8 cellular contexts compared by ENCODE assay signal in genomic region chr3:129855454-129856419, GRCh38. TPM values are rescaled to one million over a fixed set of nuclear protein-coding genes. Genes with fewer than 3 reads are reported as not detected.
DNase-seq lines count a peak whose midpoint lies in the region; TF ChIP-seq lines count a peak whose summit lies in the region.

No MANE protein-coding gene starts in this region.

- TF ChIP-seq EP300 in SK-N-SH (IDR thresholded peaks at IDR 0.05; ENCODE audit: borderline replicate concordance in 1 of 2, low read depth in 1 of 2, low read length in 1 of 2), result no peak
- peak in 1 of 2 donors; percentile 34 for TF ChIP-seq EP300 in tibial nerve (IDR thresholded peaks at IDR 0.05)

- peak overlapping the region; percentile 37; the same call in 1 of the 2 replicates for H2AFZ ChIP-seq in SK-N-SH (ENCODE audit: low read depth)

- H3K27ac ChIP-seq in SK-N-SH (ENCODE audit: low read depth in 2 of 2, low read length in 1 of 2) (peak overlapping the region in 1 of 2 experiments; percentile 73; a peak in 2 of 4 replicates), skeletal muscle tissue (ENCODE audit: low read depth, low read length) (peak overlapping the region; percentile 63), tibial nerve (peak overlapping the region in 2 of 4 donors; percentile 12 to 35), WERI-Rb-1 (no peak overlapping the region)

- peaks cover 14% of the 10 kb centered on the region for H3F3A ChIP-seq in SK-N-SH (replicated peaks; ENCODE audit: insufficient read depth)

- H3K9ac ChIP-seq in SK-N-SH (no peak overlapping the region), skeletal muscle tissue (ENCODE audit: low read depth in 1 of 3, low read length in 3 of 3) (no peak overlapping the region)

- no peaks in the 10 kb centered on the region for H3K9me2 ChIP-seq in SK-N-SH

- POLR2A ChIA-PET in SK-N-SH (lab: Yijun Ruan, JAX), result no interaction called here

- CTCF ChIA-PET in SK-N-SH (lab: Yijun Ruan, JAX), result interaction anchor here (0.6 to 1.2 kb wide), 2 partner anchors 18 to 37 kb away, joined by 3 read pairs; no protein-coding TSS in a partner anchor

- peak overlapping the region; percentile 49; the same call in 1 of the 2 replicates for H3K4me2 ChIP-seq in SK-N-SH

- DNase-seq in H4 (ENCODE audit: low spot score), result peak; percentile 76
- DNase-seq in SK-N-SH, result no peak
- DNase-seq in fibroblast of the aortic adventitia (ENCODE audit: low read depth), result peak; percentile 78
- no peak for DNase-seq in HUDEP-2 (lab: John Stamatoyannopoulos, UW; ENCODE audit: unreplicated experiment in 76 of 76)
- no peak for DNase-seq in tibial nerve (ENCODE audit: low spot score in 2 of 2)
- DNase-seq in NCI-H446 (lab: John Stamatoyannopoulos, UW), result no peak
- no peak for DNase-seq in WERI-Rb-1

- no peak for TF ChIP-seq CTCF in SK-N-SH (IDR thresholded peaks at IDR 0.05)
- peak; percentile 1 for TF ChIP-seq CTCF in fibroblast of the aortic adventitia (IDR thresholded peaks at IDR 0.05; ENCODE audit: insufficient read depth, low read length)
- no peak for TF ChIP-seq CTCF in tibial nerve (IDR thresholded peaks at IDR 0.05)
- no peak for TF ChIP-seq CTCF in WERI-Rb-1 (IDR thresholded peaks at IDR 0.05; ENCODE audit: low read depth, low read length)

- TF ChIP-seq RAD21 in SK-N-SH (IDR thresholded peaks at IDR 0.05; ENCODE audit: low read length), result no peak

- no peaks in the 10 kb centered on the region for H4K20me1 ChIP-seq in SK-N-SH (ENCODE audit: insufficient read depth)

- WGBS in SK-N-SH (ENCODE audit: low lambda C conversion rate), result 84% methylated on average over 6 of the region's 6 CpGs
- 55 to 58% methylated on average over 6 of the region's 6 CpGs for WGBS in tibial nerve, 2 donors

- no peak for TF ChIP-seq POLR2A in tibial nerve (IDR thresholded peaks at IDR 0.05)

- H3K4me3 ChIP-seq in SK-N-SH (ENCODE audit: low read depth in 2 of 2, low read length in 1 of 2), result no peak overlapping the region
- no peak overlapping the region for H3K4me3 ChIP-seq in fibroblast of the aortic adventitia (ENCODE audit: low read depth, low read length)
- H3K4me3 ChIP-seq in skeletal muscle tissue (ENCODE audit: low read length in 3 of 3), result peak overlapping the region; percentile 17 to 29 (median 23)
- no peak overlapping the region for H3K4me3 ChIP-seq in tibial nerve
- no peak overlapping the region for H3K4me3 ChIP-seq in WERI-Rb-1 (ENCODE audit: low read depth, low read length)

- H3K4me1 ChIP-seq in SK-N-SH (ENCODE audit: control insufficient read depth in 1 of 2, insufficient read depth in 2 of 2, low read depth in 1 of 2, low read length in 1 of 2) (peaks cover 0 to 13% of the 10 kb centered on the region in 2 experiments; a peak in 1 of 4 replicates), skeletal muscle tissue (ENCODE audit: control insufficient read depth in 3 of 3, insufficient read depth in 3 of 3, low read length in 3 of 3) (peaks cover 5 to 14% (median 7%) of the 10 kb centered on the region in 3 donors), tibial nerve (peaks cover 0 to 23% (median 9%) of the 10 kb centered on the region in 4 donors)

- H3K79me2 ChIP-seq in SK-N-SH (ENCODE audit: insufficient read depth), result peaks cover 71% of the 10 kb centered on the region

- no peaks in the 10 kb centered on the region for H3K27me3 ChIP-seq in SK-N-SH (ENCODE audit: insufficient read depth)
- no peaks in the 10 kb centered on the region for H3K27me3 ChIP-seq in skeletal muscle tissue (ENCODE audit: control insufficient read depth in 3 of 3, insufficient read depth in 3 of 3, low read length in 3 of 3)
- H3K27me3 ChIP-seq in tibial nerve, result no peaks in the 10 kb centered on the region
- no peaks in the 10 kb centered on the region for H3K27me3 ChIP-seq in WERI-Rb-1 (ENCODE audit: insufficient read depth, low read depth, severe bottlenecking)

- peaks cover 4 to 33% of the 10 kb centered on the region in 2 experiments for H3K36me3 ChIP-seq in SK-N-SH (replicated peaks in 1 of 2; ENCODE audit: control insufficient read depth in 1 of 2, insufficient read depth in 2 of 2, low read length in 1 of 2)
- H3K36me3 ChIP-seq in skeletal muscle tissue (ENCODE audit: control insufficient read depth in 3 of 3, insufficient read depth in 3 of 3, low read length in 3 of 3), result no peaks in the 10 kb centered on the region
- peaks cover 0 to 10% (median 0%) of the 10 kb centered on the region in 3 donors for H3K36me3 ChIP-seq in tibial nerve
- H3K36me3 ChIP-seq in WERI-Rb-1, result peaks cover 19% of the 10 kb centered on the region

- no peaks in the 10 kb centered on the region for H3K9me3 ChIP-seq in SK-N-SH
- H3K9me3 ChIP-seq in skeletal muscle tissue (ENCODE audit: control insufficient read depth in 3 of 3, low read length in 3 of 3), result no peaks in the 10 kb centered on the region
- H3K9me3 ChIP-seq in tibial nerve, result no peaks in the 10 kb centered on the region
- H3K9me3 ChIP-seq in WERI-Rb-1 (ENCODE audit: severe bottlenecking), result no peaks in the 10 kb centered on the region

TF ChIP-seq in SK-N-SH, 30 proteins besides CTCF, POLR2A, EP300 and RAD21:
- no peak for TF ChIP-seq GABPA (IDR thresholded peaks at IDR 0.05; ENCODE audit: low read depth)
- TF ChIP-seq TEAD4 (IDR thresholded peaks at IDR 0.05; ENCODE audit: borderline replicate concordance, insufficient read depth), result no peak
- TF ChIP-seq YY1 (IDR thresholded peaks at IDR 0.05; ENCODE audit: low read depth), result peak; percentile 33; the same call in 1 of the 2 replicates
- TF ChIP-seq TAF1 (IDR thresholded peaks at IDR 0.05; ENCODE audit: borderline replicate concordance, low read depth, low read length), result no peak
- TF ChIP-seq, protein P1, sequence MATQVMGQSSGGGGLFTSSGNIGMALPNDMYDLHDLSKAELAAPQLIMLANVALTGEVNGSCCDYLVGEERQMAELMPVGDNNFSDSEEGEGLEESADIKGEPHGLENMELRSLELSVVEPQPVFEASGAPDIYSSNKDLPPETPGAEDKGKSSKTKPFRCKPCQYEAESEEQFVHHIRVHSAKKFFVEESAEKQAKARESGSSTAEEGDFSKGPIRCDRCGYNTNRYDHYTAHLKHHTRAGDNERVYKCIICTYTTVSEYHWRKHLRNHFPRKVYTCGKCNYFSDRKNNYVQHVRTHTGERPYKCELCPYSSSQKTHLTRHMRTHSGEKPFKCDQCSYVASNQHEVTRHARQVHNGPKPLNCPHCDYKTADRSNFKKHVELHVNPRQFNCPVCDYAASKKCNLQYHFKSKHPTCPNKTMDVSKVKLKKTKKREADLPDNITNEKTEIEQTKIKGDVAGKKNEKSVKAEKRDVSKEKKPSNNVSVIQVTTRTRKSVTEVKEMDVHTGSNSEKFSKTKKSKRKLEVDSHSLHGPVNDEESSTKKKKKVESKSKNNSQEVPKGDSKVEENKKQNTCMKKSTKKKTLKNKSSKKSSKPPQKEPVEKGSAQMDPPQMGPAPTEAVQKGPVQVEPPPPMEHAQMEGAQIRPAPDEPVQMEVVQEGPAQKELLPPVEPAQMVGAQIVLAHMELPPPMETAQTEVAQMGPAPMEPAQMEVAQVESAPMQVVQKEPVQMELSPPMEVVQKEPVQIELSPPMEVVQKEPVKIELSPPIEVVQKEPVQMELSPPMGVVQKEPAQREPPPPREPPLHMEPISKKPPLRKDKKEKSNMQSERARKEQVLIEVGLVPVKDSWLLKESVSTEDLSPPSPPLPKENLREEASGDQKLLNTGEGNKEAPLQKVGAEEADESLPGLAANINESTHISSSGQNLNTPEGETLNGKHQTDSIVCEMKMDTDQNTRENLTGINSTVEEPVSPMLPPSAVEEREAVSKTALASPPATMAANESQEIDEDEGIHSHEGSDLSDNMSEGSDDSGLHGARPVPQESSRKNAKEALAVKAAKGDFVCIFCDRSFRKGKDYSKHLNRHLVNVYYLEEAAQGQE (IDR thresholded peaks at IDR 0.05; ENCODE audit: low read depth, low read length), result no peak
- TF ChIP-seq MXI1 (IDR thresholded peaks at IDR 0.05; ENCODE audit: low read depth, low read length), result no peak
- TF ChIP-seq, protein P2, sequence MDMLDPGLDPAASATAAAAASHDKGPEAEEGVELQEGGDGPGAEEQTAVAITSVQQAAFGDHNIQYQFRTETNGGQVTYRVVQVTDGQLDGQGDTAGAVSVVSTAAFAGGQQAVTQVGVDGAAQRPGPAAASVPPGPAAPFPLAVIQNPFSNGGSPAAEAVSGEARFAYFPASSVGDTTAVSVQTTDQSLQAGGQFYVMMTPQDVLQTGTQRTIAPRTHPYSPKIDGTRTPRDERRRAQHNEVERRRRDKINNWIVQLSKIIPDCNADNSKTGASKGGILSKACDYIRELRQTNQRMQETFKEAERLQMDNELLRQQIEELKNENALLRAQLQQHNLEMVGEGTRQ (IDR thresholded peaks at IDR 0.05; ENCODE audit: borderline replicate concordance, low read depth, low read length), result no peak
- TF ChIP-seq ELF1 (IDR thresholded peaks at IDR 0.05), result 0 out of 2 replicates have a peak, but pooled peaks have one; percentile 20
TF ChIP-seq in SK-N-SH: peak in this region for 2.

RNA-seq across cellular contexts. Expression of gene TMCC1, which starts 37.8 kb away (rescaled TPM):
- total RNA-seq in H4 (2014; rRNA removed; shearing (Covaris generic)), result 5.1 and 11.1 TPM in 2 replicates
- 7.2 and 9.1 TPM in 2 replicates for polyA plus RNA-seq in SK-N-SH (2012; rRNA removed)
- polyA plus RNA-seq in SK-N-SH (2012; cell fraction: cytosol; rRNA removed), result 8.9 and 9.0 TPM in 2 replicates
- polyA plus RNA-seq in SK-N-SH (2012; cell fraction: nucleus; rRNA removed), result 7.0 and 9.8 TPM in 2 replicates
- 11.2 and 16.9 TPM in 2 replicates for total RNA-seq in fibroblast of the aortic adventitia (ENCODE audit: low replicate concordance)
- 65.8 TPM for total RNA-seq in skeletal muscle tissue
- 10 to 100 TPM; 19.9 to 27.9 (median 23.1) TPM for total RNA-seq in tibial nerve

Comparison
In these comparisons a context has a peak if more than half of its experiments do, and no peak if none do; other contexts are left out.
1. DNase-seq: peak in H4 (single experiment) and fibroblast of the aortic adventitia (single experiment); none in SK-N-SH (single experiment), HUDEP-2 (0 of 76), tibial nerve (0 of 2), NCI-H446 (0 of 2) and WERI-Rb-1 (single experiment).
2. H3K4me3 ChIP-seq: peak in skeletal muscle tissue (3 of 3); none in SK-N-SH (0 of 2), fibroblast of the aortic adventitia (single experiment), tibial nerve (0 of 4) and WERI-Rb-1 (single experiment).